In the genomic region with DNA sequence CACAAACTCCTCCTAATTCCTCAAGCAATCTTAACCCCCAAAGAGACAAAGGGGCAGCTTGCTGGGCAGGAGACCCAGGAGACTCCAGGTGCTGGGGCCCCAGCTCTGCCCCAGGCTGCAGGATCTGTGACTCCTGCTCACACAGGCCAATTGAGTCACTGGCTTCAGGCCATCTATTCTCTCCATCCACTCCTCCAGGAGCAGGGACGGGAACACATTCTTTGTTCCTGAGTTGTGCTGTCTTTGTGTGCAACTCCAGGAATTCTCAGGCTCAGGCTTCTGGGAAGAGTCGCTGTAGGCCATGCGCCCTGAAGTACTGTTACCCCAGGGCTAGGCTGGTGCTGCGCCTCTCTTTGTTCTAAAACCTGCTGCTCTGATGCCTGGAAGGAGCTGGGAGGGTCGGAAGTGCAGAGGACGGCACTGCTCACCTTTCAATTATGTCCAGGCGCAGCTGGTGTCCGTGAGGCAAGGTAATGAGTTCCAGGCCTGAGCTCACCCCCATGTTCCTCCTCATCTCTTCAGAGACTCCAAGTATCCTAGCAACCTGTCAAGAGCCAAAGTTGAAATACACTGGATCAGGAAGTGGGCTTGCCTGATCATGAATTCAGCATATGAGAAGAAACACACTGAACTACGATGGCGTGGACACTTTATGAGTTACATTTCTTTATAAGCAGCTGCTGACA, we compare ENCODE assay signal across 13 cellular contexts.
DNase-seq lines count a peak whose midpoint lies in the region; ATAC-seq and TF ChIP-seq lines count a peak whose summit lies in the region.
"Had no signal": no experiment of that assay in that cellular context is flagged by ENCODE, and none has a peak within 500 bp of the region (broad histone marks: within the 10 kb centered on the region; RNA-seq: fewer than 3 reads in every experiment).

No MANE protein-coding gene starts in this region.

- H3K4me3 ChIP-seq in endodermal cell (ENCODE audit: low read length) = no peak overlapping the region

- H3K4me3 Mint-ChIP-seq in endodermal cell = no peak overlapping the region
- no peak overlapping the region for H3K4me3 Mint-ChIP-seq in progenitor cell of endocrine pancreas (ENCODE audit: low read depth)
- H3K4me3 Mint-ChIP-seq: memory B cell had no signal

- H3K4me1 ChIP-seq in endodermal cell (ENCODE audit: control insufficient read depth, insufficient read depth, low read length) = no peaks in the 10 kb centered on the region

- peaks cover 78% of the 10 kb centered on the region for H3K36me3 Mint-ChIP-seq in endodermal cell (ENCODE audit: low read depth)
- H3K36me3 Mint-ChIP-seq in progenitor cell of endocrine pancreas (ENCODE audit: insufficient read depth) = peaks cover 6% of the 10 kb centered on the region

- no peaks in the 10 kb centered on the region for H3K27me3 ChIP-seq in endodermal cell (ENCODE audit: control insufficient read depth, insufficient read depth, low read length, poor library complexity, severe bottlenecking)

- H3K9me3 Mint-ChIP-seq in endodermal cell = no peaks in the 10 kb centered on the region
- no peaks in the 10 kb centered on the region for H3K9me3 Mint-ChIP-seq in progenitor cell of endocrine pancreas (ENCODE audit: low read depth)
- H3K9me3 Mint-ChIP-seq: memory B cell had no signal

- H3K9me3 ChIP-seq in endodermal cell (ENCODE audit: control insufficient read depth, low read length) = no peaks in the 10 kb centered on the region

- 95% methylated on average over 5 to 10 of the region's 10 CpGs for WGBS in endodermal cell (ENCODE audit: insufficient coverage in 1 of 2, insufficient read length in 1 of 2), 2 experiments

- H3K27ac ChIP-seq in endodermal cell (ENCODE audit: low read depth, low read length) = peak overlapping the region; percentile 93

- DNase-seq in NCI-H2107 treated with DMSO at 0.1 percent for 48 hours (lab: John Stamatoyannopoulos, UW; ENCODE audit: unreplicated experiment) (peak; percentile 82), NCI-H2107 (lab: John Stamatoyannopoulos, UW) (no peak), NCI-H748 treated with DMSO at 0.1 percent for 48 hours (lab: John Stamatoyannopoulos, UW) (peak; percentile 33), endodermal cell (peak; percentile 51), progenitor cell of endocrine pancreas (ENCODE audit: low spot score, unreplicated experiment) (no peak), kidney glomerular epithelial cell (lab: John Stamatoyannopoulos, UW) (no peak), NCI-H526 (lab: John Stamatoyannopoulos, UW) (no peak)
- DNase-seq: activated CD8-positive, alpha-beta memory T cell treated with anti-CD3 and anti-CD28 coated beads, Interleukin-2, amount 50 U/mL, for 48 hours; aorta; EL; retina had no signal

- H3K4me1 Mint-ChIP-seq in endodermal cell (no peaks in the 10 kb centered on the region), progenitor cell of endocrine pancreas (ENCODE audit: low read depth) (peaks cover 12% of the 10 kb centered on the region)
- H3K4me1 Mint-ChIP-seq: memory B cell had no signal

- H3K36me3 ChIP-seq in endodermal cell (ENCODE audit: control insufficient read depth, insufficient read depth, low read length) = peaks cover 96% of the 10 kb centered on the region

- H3K27ac Mint-ChIP-seq in endodermal cell (peak overlapping the region; percentile 65), progenitor cell of endocrine pancreas (peak overlapping the region; percentile 84)

- TF ChIP-seq CTCF in endodermal cell (conservative IDR thresholded peaks at IDR 0.05) (no peak), progenitor cell of endocrine pancreas (IDR thresholded peaks at IDR 0.05; ENCODE audit: unreplicated experiment) (no peak)

- no peak overlapping the region for H3K9ac ChIP-seq in endodermal cell (ENCODE audit: extremely low read depth, low read length, poor library complexity, severe bottlenecking)

- H3K27me3 Mint-ChIP-seq in endodermal cell (ENCODE audit: insufficient read depth) = no peaks in the 10 kb centered on the region
- H3K27me3 Mint-ChIP-seq in progenitor cell of endocrine pancreas = no peaks in the 10 kb centered on the region
- H3K27me3 Mint-ChIP-seq: memory B cell had no signal

- ATAC-seq in HG02798 (IDR thresholded peaks at IDR 0.05; ENCODE audit: poor library complexity, unreplicated experiment) = no peak

Comparison
In these comparisons a context has a peak if more than half of its experiments do, and no peak if none do; other contexts are left out.
1. DNase-seq: peak in NCI-H2107 treated with DMSO at 0.1 percent for 48 hours (single experiment), NCI-H748 treated with DMSO at 0.1 percent for 48 hours (single experiment) and endodermal cell (single experiment); none in NCI-H2107 (single experiment), progenitor cell of endocrine pancreas (single experiment), kidney glomerular epithelial cell (single experiment) and NCI-H526 (0 of 2).